ENCODE assay signal across 8 cellular contexts in the genomic region with DNA sequence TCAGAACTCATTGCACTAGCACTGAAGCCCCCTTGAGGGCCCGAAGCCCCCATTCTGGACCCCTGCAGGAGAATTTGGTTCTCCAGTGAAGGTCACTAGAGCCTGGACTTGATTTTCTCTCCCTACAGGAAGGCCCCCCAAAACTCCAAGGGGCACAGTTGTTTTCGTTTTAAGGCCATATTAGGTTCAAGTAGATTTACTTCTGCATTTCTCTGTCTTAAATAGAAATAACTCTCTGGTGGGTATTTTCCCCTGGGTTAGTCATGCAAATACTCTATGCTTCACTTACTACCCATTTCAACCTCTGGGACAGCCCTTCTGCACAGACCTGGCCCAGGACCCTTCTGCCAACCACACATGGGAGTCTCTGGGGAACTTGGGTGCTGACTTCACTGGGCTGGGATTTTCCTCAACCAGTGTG. TPM values are rescaled to one million over a fixed set of nuclear protein-coding genes. Genes with fewer than 3 reads are reported as not detected.
A peak's percentile ranks its signal among the peaks of the same experiment; 100 is the strongest.
DNase-seq lines count a peak whose midpoint lies in the region; ATAC-seq and TF ChIP-seq lines count a peak whose summit lies in the region.

No MANE protein-coding gene starts in this region.

- no peaks in the 10 kb centered on the region for H3K9me3 Mint-ChIP-seq in activated naive CD4-positive, alpha-beta T cell treated with anti-CD3 and anti-CD28 coated beads, Interleukin-2, amount 10 ng/mL, durations not matched to agents 7 days and 5 days
- no peaks in the 10 kb centered on the region for H3K9me3 Mint-ChIP-seq in immature natural killer cell

- no peaks in the 10 kb centered on the region for H3K9me3 ChIP-seq in uterus

- H3K4me1 ChIP-seq in uterus, result no peaks in the 10 kb centered on the region

- DNase-seq in activated naive CD4-positive, alpha-beta T cell treated with anti-CD3 and anti-CD28 coated beads, Interleukin-2, amount 10 ng/mL, durations not matched to agents 7 days and 5 days, result no peak
- no peak for DNase-seq in activated naive CD4-positive, alpha-beta T cell (lab: John Stamatoyannopoulos, UW)
- DNase-seq in OCI-M1 (lab: John Stamatoyannopoulos, UW) (peak; percentile 60), immature natural killer cell (no peak), uterus (no peak), midbrain (lab: John Stamatoyannopoulos, UW) (no peak), NCI-H146 (lab: John Stamatoyannopoulos, UW) (no peak)

- no peak for TF ChIP-seq CTCF in uterus (IDR thresholded peaks at IDR 0.05)

- ATAC-seq in HG02852 (IDR thresholded peaks at IDR 0.05; ENCODE audit: unreplicated experiment), result peak; percentile 44

- no peaks in the 10 kb centered on the region for H3K27me3 ChIP-seq in uterus

- CTCF ChIA-PET in activated naive CD4-positive, alpha-beta T cell treated with anti-CD3 and anti-CD28 coated beads, Interleukin-2, amount 10 ng/mL, durations not matched to agents 7 days and 5 days (lab: Charles Lee), result no interaction called here

- peak overlapping the region; percentile 97 to 100 for H3K27ac ChIP-seq in uterus

- H3K36me3 ChIP-seq in uterus, result no peaks in the 10 kb centered on the region

- H3K27ac Mint-ChIP-seq in activated naive CD4-positive, alpha-beta T cell treated with anti-CD3 and anti-CD28 coated beads, Interleukin-2, amount 10 ng/mL, durations not matched to agents 7 days and 5 days, result peak overlapping the region; percentile 16
- peak overlapping the region in 5 of 6 donors; percentile 88 to 99 (median 91) for H3K27ac Mint-ChIP-seq in immature natural killer cell

- TF ChIP-seq POLR2A in uterus (IDR thresholded peaks at IDR 0.05), result no peak

- H3K4me3 ChIP-seq in uterus, result no peak overlapping the region

- no peaks in the 10 kb centered on the region for H3K36me3 Mint-ChIP-seq in activated naive CD4-positive, alpha-beta T cell treated with anti-CD3 and anti-CD28 coated beads, Interleukin-2, amount 10 ng/mL, durations not matched to agents 7 days and 5 days
- peaks cover 0 to 8% (median 0%) of the 10 kb centered on the region in 3 donors for H3K36me3 Mint-ChIP-seq in immature natural killer cell

- peaks cover 4% of the 10 kb centered on the region for H3K27me3 Mint-ChIP-seq in activated naive CD4-positive, alpha-beta T cell treated with anti-CD3 and anti-CD28 coated beads, Interleukin-2, amount 10 ng/mL, durations not matched to agents 7 days and 5 days
- peaks cover 0 to 5% (median 2%) of the 10 kb centered on the region in 3 donors for H3K27me3 Mint-ChIP-seq in immature natural killer cell (ENCODE audit: low read depth in 3 of 3)

- intact Hi-C loops in uterus (cut with DNase I; ENCODE audit: low total_unique reads), result no loop called here

- H3K4me1 Mint-ChIP-seq in activated naive CD4-positive, alpha-beta T cell treated with anti-CD3 and anti-CD28 coated beads, Interleukin-2, amount 10 ng/mL, durations not matched to agents 7 days and 5 days, result peaks cover 31% of the 10 kb centered on the region
- H3K4me1 Mint-ChIP-seq in immature natural killer cell, result peaks cover 19 to 27% of the 10 kb centered on the region in 2 donors

- peak overlapping the region; percentile 84 for H3K4me3 Mint-ChIP-seq in activated naive CD4-positive, alpha-beta T cell treated with anti-CD3 and anti-CD28 coated beads, Interleukin-2, amount 10 ng/mL, durations not matched to agents 7 days and 5 days
- peak overlapping the region; percentile 89 to 99 (median 96) for H3K4me3 Mint-ChIP-seq in immature natural killer cell

RNA-seq across cellular contexts. Expression of a gene that starts 41.6 kb away (rescaled TPM):
- 10 to 100 TPM in 1 of 3 donors, 1 to 10 TPM in 2; 7.7 to 11.4 (median 9.9) TPM for polyA plus RNA-seq in immature natural killer cell
- 100 to 1,000 TPM in 1 of 4 donors, 10 to 100 TPM in 3; 30.0 to 105 (median 60.0) TPM for total RNA-seq in uterus

RNA-seq across cellular contexts. Expression of a gene that starts 48.8 kb away (rescaled TPM):
- 10 to 100 TPM in 1 of 3 donors, 1 to 10 TPM in 2; 2.4 to 12.3 (median 9.8) TPM for polyA plus RNA-seq in immature natural killer cell
- 10 to 100 TPM; 11.5 to 65.6 (median 41.5) TPM for total RNA-seq in uterus
